2 cellular contexts compared by ENCODE assay signal in the genomic region with DNA sequence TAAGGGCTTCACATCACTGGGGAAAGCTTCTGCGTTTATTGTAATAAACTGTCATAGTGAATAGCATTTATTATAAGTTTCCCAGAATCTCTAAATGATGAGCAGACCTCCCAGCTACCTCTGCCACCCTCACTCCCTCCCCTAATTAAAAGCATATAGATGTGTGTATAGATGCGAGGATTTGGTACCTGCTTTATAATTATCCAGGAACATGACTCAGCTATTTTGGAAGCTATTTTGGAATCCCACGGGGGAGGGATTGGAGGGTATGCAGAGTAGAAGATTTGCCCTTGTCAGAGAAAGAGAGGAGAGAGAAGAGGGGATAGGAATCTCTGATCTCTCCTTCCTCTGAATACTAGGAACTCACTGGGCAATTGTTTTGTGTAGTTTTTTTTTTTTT.
TF ChIP-seq lines count a peak whose summit lies in the region.

No MANE protein-coding gene starts in this region.

TF ChIP-seq in HepG2, 621 proteins besides CTCF, POLR2A, EP300 and RAD21 (continued from another document):
- TF ChIP-seq YY1 (IDR thresholded peaks at IDR 0.05; ENCODE audit: insufficient read depth, insufficient replicate concordance, low read depth, low read length), result no peak
- TF ChIP-seq CEBPB (IDR thresholded peaks at IDR 0.05; ENCODE audit: borderline replicate concordance, low read depth, low read length), result no peak
- no peak for TF ChIP-seq ZNF234 (CRISPR knock-in tag; conservative IDR thresholded peaks at IDR 0.05)
- TF ChIP-seq CCDC6 (CRISPR knock-in tag; IDR thresholded peaks at IDR 0.05), result no peak
- TF ChIP-seq MAFF (IDR thresholded peaks at IDR 0.05; ENCODE audit: low read depth, low read length), result peak; percentile 27; the same call in 1 of the 2 replicates
- no peak for TF ChIP-seq ZNF552 (CRISPR knock-in tag; IDR thresholded peaks at IDR 0.05; ENCODE audit: borderline replicate concordance)
- TF ChIP-seq, protein P1, sequence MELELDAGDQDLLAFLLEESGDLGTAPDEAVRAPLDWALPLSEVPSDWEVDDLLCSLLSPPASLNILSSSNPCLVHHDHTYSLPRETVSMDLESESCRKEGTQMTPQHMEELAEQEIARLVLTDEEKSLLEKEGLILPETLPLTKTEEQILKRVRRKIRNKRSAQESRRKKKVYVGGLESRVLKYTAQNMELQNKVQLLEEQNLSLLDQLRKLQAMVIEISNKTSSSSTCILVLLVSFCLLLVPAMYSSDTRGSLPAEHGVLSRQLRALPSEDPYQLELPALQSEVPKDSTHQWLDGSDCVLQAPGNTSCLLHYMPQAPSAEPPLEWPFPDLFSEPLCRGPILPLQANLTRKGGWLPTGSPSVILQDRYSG (CRISPR knock-in tag; IDR thresholded peaks at IDR 0.05), result no peak
- no peak for TF ChIP-seq ZNF251 (CRISPR knock-in tag; IDR thresholded peaks at IDR 0.05)
- TF ChIP-seq, protein P2, sequence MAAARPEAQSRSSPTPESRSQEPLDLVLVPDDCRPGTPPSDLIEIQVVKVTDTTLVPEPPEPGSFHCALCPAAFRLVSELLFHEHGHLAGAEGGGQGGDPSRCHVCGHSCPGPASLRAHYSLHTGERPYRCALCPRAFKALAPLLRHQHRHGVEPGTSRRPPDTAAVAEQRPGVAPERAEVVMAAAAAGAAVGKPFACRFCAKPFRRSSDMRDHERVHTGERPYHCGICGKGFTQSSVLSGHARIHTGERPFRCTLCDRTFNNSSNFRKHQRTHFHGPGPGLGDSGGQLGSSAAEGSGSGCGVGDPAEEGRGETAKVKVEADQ (CRISPR knock-in tag; IDR thresholded peaks at IDR 0.05; ENCODE audit: borderline replicate concordance), result no peak
- peak; percentile 57 to 60 for TF ChIP-seq MAFK (conservative IDR thresholded peaks at IDR 0.05 in 1 of 2, IDR thresholded peaks at IDR 0.05 in 1 of 2; ENCODE audit: low read length in 2 of 2)
- no peak for TF ChIP-seq FOXC1 (CRISPR knock-in tag; IDR thresholded peaks at IDR 0.05; ENCODE audit: borderline replicate concordance)
- no peak for TF ChIP-seq NR3C1 (CRISPR knock-in tag; IDR thresholded peaks at IDR 0.05)
- TF ChIP-seq NFE2L2 (IDR thresholded peaks at IDR 0.05; ENCODE audit: low read length), result peak; percentile 86
TF ChIP-seq in HepG2: peak in this region for 3.

TF ChIP-seq in H1, 55 proteins besides CTCF, POLR2A, EP300 and RAD21:
- TF ChIP-seq MAFK (IDR thresholded peaks at IDR 0.05; ENCODE audit: low read depth, low read length) (peak; percentile 45), EGR1 (IDR thresholded peaks at IDR 0.05; ENCODE audit: borderline replicate concordance, low read depth, low read length) (no peak), GABPA (IDR thresholded peaks at IDR 0.05; ENCODE audit: borderline replicate concordance, insufficient read depth, low read length) (no peak), SRF (IDR thresholded peaks at IDR 0.05; ENCODE audit: low read depth, low read length) (no peak), POLR2AphosphoS5 (IDR thresholded peaks at IDR 0.05; ENCODE audit: low read depth, low read length) (no peak), RBBP5 (IDR thresholded peaks at IDR 0.05; ENCODE audit: borderline replicate concordance, low read depth, low read length) (no peak), BACH1 (IDR thresholded peaks at IDR 0.05; ENCODE audit: low read length) (peak; percentile 78; the same call in 1 of the 2 replicates), NANOG (IDR thresholded peaks at IDR 0.05; ENCODE audit: insufficient read depth, low read depth, low read length, poor library complexity, severe bottlenecking) (no peak), JUND (IDR thresholded peaks at IDR 0.05; ENCODE audit: low read length) (no peak), SIRT6 (IDR thresholded peaks at IDR 0.05; ENCODE audit: low read length) (no peak), PHF8 (conservative IDR thresholded peaks at IDR 0.05; ENCODE audit: low read depth, low read length) (no peak), TAF7 (optimal IDR thresholded peaks at IDR 0.05; ENCODE audit: borderline replicate concordance, low read depth, low read length) (no peak), BCL11A (IDR thresholded peaks at IDR 0.05; ENCODE audit: low read depth in 2 of 2, low read length in 2 of 2) (no peak), CBX5 (IDR thresholded peaks at IDR 0.05; ENCODE audit: low read depth, low read length) (no peak)
- TF ChIP-seq, protein P3, sequence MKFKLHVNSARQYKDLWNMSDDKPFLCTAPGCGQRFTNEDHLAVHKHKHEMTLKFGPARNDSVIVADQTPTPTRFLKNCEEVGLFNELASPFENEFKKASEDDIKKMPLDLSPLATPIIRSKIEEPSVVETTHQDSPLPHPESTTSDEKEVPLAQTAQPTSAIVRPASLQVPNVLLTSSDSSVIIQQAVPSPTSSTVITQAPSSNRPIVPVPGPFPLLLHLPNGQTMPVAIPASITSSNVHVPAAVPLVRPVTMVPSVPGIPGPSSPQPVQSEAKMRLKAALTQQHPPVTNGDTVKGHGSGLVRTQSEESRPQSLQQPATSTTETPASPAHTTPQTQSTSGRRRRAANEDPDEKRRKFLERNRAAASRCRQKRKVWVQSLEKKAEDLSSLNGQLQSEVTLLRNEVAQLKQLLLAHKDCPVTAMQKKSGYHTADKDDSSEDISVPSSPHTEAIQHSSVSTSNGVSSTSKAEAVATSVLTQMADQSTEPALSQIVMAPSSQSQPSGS (IDR thresholded peaks at IDR 0.05; ENCODE audit: low read length), result no peak
- TF ChIP-seq, protein P4, sequence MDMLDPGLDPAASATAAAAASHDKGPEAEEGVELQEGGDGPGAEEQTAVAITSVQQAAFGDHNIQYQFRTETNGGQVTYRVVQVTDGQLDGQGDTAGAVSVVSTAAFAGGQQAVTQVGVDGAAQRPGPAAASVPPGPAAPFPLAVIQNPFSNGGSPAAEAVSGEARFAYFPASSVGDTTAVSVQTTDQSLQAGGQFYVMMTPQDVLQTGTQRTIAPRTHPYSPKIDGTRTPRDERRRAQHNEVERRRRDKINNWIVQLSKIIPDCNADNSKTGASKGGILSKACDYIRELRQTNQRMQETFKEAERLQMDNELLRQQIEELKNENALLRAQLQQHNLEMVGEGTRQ (IDR thresholded peaks at IDR 0.05; ENCODE audit: low read length), result no peak
- TF ChIP-seq, protein P5, sequence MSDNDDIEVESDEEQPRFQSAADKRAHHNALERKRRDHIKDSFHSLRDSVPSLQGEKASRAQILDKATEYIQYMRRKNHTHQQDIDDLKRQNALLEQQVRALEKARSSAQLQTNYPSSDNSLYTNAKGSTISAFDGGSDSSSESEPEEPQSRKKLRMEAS (IDR thresholded peaks at IDR 0.05), result no peak
